ENCODE assay signal across 8 cellular contexts in genomic region chr6:128491643-128492206, GRCh38. TPM values are rescaled to one million over a fixed set of nuclear protein-coding genes. Genes with fewer than 3 reads are reported as not detected.
A peak's percentile ranks its signal among the peaks of the same experiment; 100 is the strongest.
DNase-seq lines count a peak whose midpoint lies in the region; ATAC-seq, FAIRE-seq and TF ChIP-seq lines count a peak whose summit lies in the region.

No MANE protein-coding gene starts in this region.

- TF ChIP-seq CTCF in endothelial cell (IDR thresholded peaks at IDR 0.05; ENCODE audit: unreplicated experiment): no peak
- no peak for TF ChIP-seq CTCF in nephron (IDR thresholded peaks at IDR 0.05; ENCODE audit: unreplicated experiment in 3 of 3)
- no peak for TF ChIP-seq CTCF in D721Med (IDR thresholded peaks at IDR 0.05; ENCODE audit: insufficient read depth, missing control alignments)

- FAIRE-seq in D721Med (lab: Jason Lieb, UNC): no peak

- no peak for ATAC-seq in activated naive CD4-positive, alpha-beta T cell treated with anti-CD3 and anti-CD28 coated beads, Interleukin-2, amount 50 U/mL, for 72 hours

- peak overlapping the region; percentile 36 for H3K4me3 Mint-ChIP-seq in activated naive CD4-positive, alpha-beta T cell treated with anti-CD3 and anti-CD28 coated beads for 36 hours
- no peak overlapping the region for H3K4me3 Mint-ChIP-seq in endothelial cell (ENCODE audit: unreplicated experiment)
- H3K4me3 Mint-ChIP-seq in nephron: peak overlapping the region in 2 of 3 experiments; percentile 67 to 72

- DNase-seq in activated naive CD4-positive, alpha-beta T cell treated with anti-CD3 and anti-CD28 coated beads for 36 hours: no peak
- DNase-seq in activated naive CD4-positive, alpha-beta T cell treated with anti-CD3 and anti-CD28 coated beads, Interleukin-2, amount 50 U/mL, for 72 hours (ENCODE audit: low spot score in 2 of 2): no peak
- peak; percentile 42 to 71 for DNase-seq in NCI-H446 (lab: John Stamatoyannopoulos, UW)
- DNase-seq in endothelial cell (ENCODE audit: low spot score): no peak
- DNase-seq in GDM1 (lab: John Stamatoyannopoulos, UW): no peak
- no peak for DNase-seq in D721Med (ENCODE audit: insufficient read length, low spot score)
- DNase-seq in HuH-7 (ENCODE audit: low spot score): no peak

- no peaks in the 10 kb centered on the region for H3K27me3 Mint-ChIP-seq in activated naive CD4-positive, alpha-beta T cell treated with anti-CD3 and anti-CD28 coated beads for 36 hours (ENCODE audit: low read depth)
- peaks cover 3% of the 10 kb centered on the region for H3K27me3 Mint-ChIP-seq in endothelial cell (ENCODE audit: unreplicated experiment)
- no peaks in the 10 kb centered on the region for H3K27me3 Mint-ChIP-seq in nephron (ENCODE audit: low read depth)

- H3K4me1 Mint-ChIP-seq in activated naive CD4-positive, alpha-beta T cell treated with anti-CD3 and anti-CD28 coated beads for 36 hours (ENCODE audit: low read depth): no peaks in the 10 kb centered on the region
- peaks cover 44% of the 10 kb centered on the region for H3K4me1 Mint-ChIP-seq in endothelial cell (ENCODE audit: unreplicated experiment)
- H3K4me1 Mint-ChIP-seq in nephron: peaks cover 23% of the 10 kb centered on the region

- no peaks in the 10 kb centered on the region for H3K9me3 Mint-ChIP-seq in activated naive CD4-positive, alpha-beta T cell treated with anti-CD3 and anti-CD28 coated beads for 36 hours
- H3K9me3 Mint-ChIP-seq in activated naive CD4-positive, alpha-beta T cell treated with anti-CD3 and anti-CD28 coated beads, Interleukin-2, amount 50 U/mL, for 72 hours: no peaks in the 10 kb centered on the region
- H3K9me3 Mint-ChIP-seq in endothelial cell (ENCODE audit: unreplicated experiment) (no peaks in the 10 kb centered on the region), nephron (no peaks in the 10 kb centered on the region)

- peaks cover 1% of the 10 kb centered on the region for H3K36me3 Mint-ChIP-seq in activated naive CD4-positive, alpha-beta T cell treated with anti-CD3 and anti-CD28 coated beads for 36 hours (ENCODE audit: low read depth)
- H3K36me3 Mint-ChIP-seq in activated naive CD4-positive, alpha-beta T cell treated with anti-CD3 and anti-CD28 coated beads, Interleukin-2, amount 50 U/mL, for 72 hours: no peaks in the 10 kb centered on the region
- H3K36me3 Mint-ChIP-seq in endothelial cell (ENCODE audit: low read depth, unreplicated experiment) (no peaks in the 10 kb centered on the region), nephron (ENCODE audit: low read depth) (peaks cover 10% of the 10 kb centered on the region)

- no peak overlapping the region for H3K27ac Mint-ChIP-seq in activated naive CD4-positive, alpha-beta T cell treated with anti-CD3 and anti-CD28 coated beads for 36 hours
- no peak overlapping the region for H3K27ac Mint-ChIP-seq in activated naive CD4-positive, alpha-beta T cell treated with anti-CD3 and anti-CD28 coated beads, Interleukin-2, amount 50 U/mL, for 72 hours
- H3K27ac Mint-ChIP-seq in endothelial cell (ENCODE audit: unreplicated experiment): peak overlapping the region; percentile 92
- peak overlapping the region; percentile 1 to 66 (median 64) for H3K27ac Mint-ChIP-seq in nephron

- CTCF ChIA-PET in activated naive CD4-positive, alpha-beta T cell treated with anti-CD3 and anti-CD28 coated beads for 36 hours (lab: Charles Lee): no interaction called here

- intact Hi-C loops in activated naive CD4-positive, alpha-beta T cell treated with anti-CD3 and anti-CD28 coated beads for 36 hours (cut with micrococcal nuclease): no loop called here

RNA-seq across cellular contexts. Expression of gene PTPRK, which starts 28.7 kb away (rescaled TPM):
- total RNA-seq in activated naive CD4-positive, alpha-beta T cell treated with anti-CD3 and anti-CD28 coated beads for 36 hours: 1 to 10 TPM; 5.5 to 8.0 TPM
- total RNA-seq in activated naive CD4-positive, alpha-beta T cell treated with anti-CD3 and anti-CD28 coated beads, Interleukin-2, amount 50 U/mL, for 72 hours: 1 to 10 TPM; 3.2 to 5.1 TPM
- total RNA-seq in endothelial cell (ENCODE audit: unreplicated experiment): 47.3 TPM

Comparison
In these comparisons a context has a peak if more than half of its experiments do, and no peak if none do; other contexts are left out.
1. DNase-seq: peak in NCI-H446 (2 of 2); none in activated naive CD4-positive, alpha-beta T cell treated with anti-CD3 and anti-CD28 coated beads for 36 hours (single experiment), activated naive CD4-positive, alpha-beta T cell treated with anti-CD3 and anti-CD28 coated beads, Interleukin-2, amount 50 U/mL, for 72 hours (0 of 2), endothelial cell (single experiment), GDM1 (single experiment), D721Med (single experiment) and HuH-7 (single experiment).
2. H3K27ac Mint-ChIP-seq: peak in endothelial cell (single experiment) and nephron (3 of 3); none in activated naive CD4-positive, alpha-beta T cell treated with anti-CD3 and anti-CD28 coated beads for 36 hours (single experiment) and activated naive CD4-positive, alpha-beta T cell treated with anti-CD3 and anti-CD28 coated beads, Interleukin-2, amount 50 U/mL, for 72 hours (0 of 2).